Comparison of ENCODE assay signal across 8 cellular contexts in the genomic region with DNA sequence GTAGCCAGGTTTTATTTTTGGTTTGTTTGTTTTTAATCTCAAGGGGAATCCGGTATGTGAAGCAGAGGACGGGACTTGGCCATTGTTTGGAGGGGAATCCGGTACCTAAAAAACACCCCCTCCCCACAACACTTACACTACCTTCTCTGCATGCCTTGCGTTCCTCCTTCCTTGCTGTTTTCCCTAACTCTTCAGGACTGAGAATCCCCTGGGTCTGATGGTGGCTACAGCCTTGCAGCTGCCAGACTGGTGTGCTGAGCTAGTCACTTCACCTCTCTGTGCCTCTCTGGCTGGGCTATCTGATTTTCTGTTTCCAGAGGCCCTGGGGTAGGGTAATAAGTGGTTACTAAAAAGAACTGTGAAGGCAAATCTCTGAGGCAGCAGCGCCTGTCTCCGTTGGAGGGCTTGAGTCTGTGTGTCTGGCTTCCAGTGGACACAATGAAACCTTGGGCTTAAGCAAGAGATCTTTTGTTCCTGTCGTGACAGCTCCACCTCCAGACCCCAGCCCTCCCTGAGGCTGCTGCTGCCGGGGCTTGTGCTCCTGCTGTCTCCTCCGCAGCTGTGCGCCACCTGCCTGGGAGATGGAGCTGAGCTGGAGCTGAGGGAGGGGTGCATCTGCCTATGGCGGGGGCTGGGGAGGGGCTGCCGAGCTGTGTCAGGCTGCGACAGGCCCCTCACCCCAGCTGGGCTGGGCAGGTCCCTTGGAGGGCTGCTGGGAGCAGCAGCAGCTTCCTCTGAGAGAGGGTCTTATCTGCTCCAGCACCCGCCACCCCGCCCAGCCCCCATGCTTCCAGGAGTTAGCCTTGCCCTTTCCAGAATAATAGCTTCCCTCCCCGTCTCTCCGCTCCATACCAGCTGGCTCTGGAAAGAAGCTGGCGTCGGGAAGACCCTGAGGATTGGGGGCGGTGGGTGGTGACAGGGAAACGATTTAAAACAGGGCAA.
DNase-seq lines count a peak whose midpoint lies in the region; ATAC-seq and TF ChIP-seq lines count a peak whose summit lies in the region.

No MANE protein-coding gene starts in this region.

- H3K9me3 Mint-ChIP-seq in naive thymus-derived CD4-positive, alpha-beta T cell: peaks cover 0 to 4% (median 0%) of the 10 kb centered on the region in 11 donors
- peaks cover 0 to 3% (median 2%) of the 10 kb centered on the region in 7 donors for H3K9me3 Mint-ChIP-seq in CD14-positive monocyte

- H3K4me3 Mint-ChIP-seq in naive thymus-derived CD4-positive, alpha-beta T cell: peak overlapping the region in 9 of 10 donors; percentile 37 to 80 (median 63)
- peak overlapping the region in 1 of 2 donors; percentile 63 for H3K4me3 Mint-ChIP-seq in CD14-positive monocyte

- DNase-seq in NCI-H345 (lab: John Stamatoyannopoulos, UW) (peak; percentile 82), coronary artery (ENCODE audit: low spot score) (no peak), CD14-positive monocyte (ENCODE audit: low spot score) (no peak), middle frontal gyrus (ENCODE audit: extremely low spot score, low spot score) (no peak), posterior vena cava (ENCODE audit: low spot score) (no peak)
- DNase-seq in naive thymus-derived CD4-positive, alpha-beta T cell: no peak

- no peaks in the 10 kb centered on the region for H3K27me3 ChIP-seq in naive thymus-derived CD4-positive, alpha-beta T cell (ENCODE audit: control insufficient read depth in 2 of 2, insufficient read depth in 2 of 2, low read length in 2 of 2)

- TF ChIP-seq CTCF in GM12873 (IDR thresholded peaks at IDR 0.05; ENCODE audit: insufficient read depth, low read depth, low read length, missing control alignments) (peak; percentile 23), coronary artery (IDR thresholded peaks at IDR 0.05) (no peak), CD14-positive monocyte (IDR thresholded peaks at IDR 0.05) (no peak)

- CTCF ChIA-PET in naive thymus-derived CD4-positive, alpha-beta T cell (lab: Charles Lee): interaction anchor here (0.6 to 2.7 kb wide), 17 partner anchors 16 to 798 kb away, joined by 3 to 31 read pairs (median 4); no protein-coding TSS in a partner anchor

- no peaks in the 10 kb centered on the region for H3K9me3 ChIP-seq in naive thymus-derived CD4-positive, alpha-beta T cell (ENCODE audit: control insufficient read depth in 2 of 3, low read length in 3 of 3)

- peak overlapping the region in 1 of 2 donors; percentile 0 for H3K27ac ChIP-seq in coronary artery
- no peak overlapping the region for H3K27ac ChIP-seq in naive thymus-derived CD4-positive, alpha-beta T cell (ENCODE audit: low read depth, low read length)

- ATAC-seq in naive thymus-derived CD4-positive, alpha-beta T cell: no peak
- ATAC-seq in HG03039 (IDR thresholded peaks at IDR 0.05; ENCODE audit: unreplicated experiment): no peak

- intact Hi-C loops in naive thymus-derived CD4-positive, alpha-beta T cell (cut with micrococcal nuclease): loop anchor here (1.0 to 5.0 kb wide), 8 partner anchors 48 to 241 kb away; no protein-coding TSS in a partner anchor
- intact Hi-C loops in CD14-positive monocyte (cut with micrococcal nuclease): loop anchor here in 1 of 2 donors (10.0 kb wide), 1 partner anchor 241 kb away; no protein-coding TSS in a partner anchor
- intact Hi-C loops in posterior vena cava (cut with DNase I): loop anchor here in 1 of 2 donors (10.0 kb wide), 1 partner anchor 181 kb away; no protein-coding TSS in a partner anchor

- H3K4me1 ChIP-seq in naive thymus-derived CD4-positive, alpha-beta T cell (ENCODE audit: control insufficient read depth in 2 of 2, insufficient read depth in 2 of 2, low read length in 2 of 2): peaks cover 1 to 4% of the 10 kb centered on the region in 2 donors

- H3K36me3 ChIP-seq in naive thymus-derived CD4-positive, alpha-beta T cell (ENCODE audit: control insufficient read depth in 2 of 3, insufficient read depth in 3 of 3, low read length in 3 of 3): no peaks in the 10 kb centered on the region

- H3K4me3 ChIP-seq in coronary artery: peak overlapping the region; percentile 70
- peak overlapping the region; percentile 52 for H3K4me3 ChIP-seq in naive thymus-derived CD4-positive, alpha-beta T cell (ENCODE audit: low read length)

- H3K36me3 Mint-ChIP-seq in naive thymus-derived CD4-positive, alpha-beta T cell: no peaks in the 10 kb centered on the region
- H3K36me3 Mint-ChIP-seq in CD14-positive monocyte: no peaks in the 10 kb centered on the region

- POLR2A ChIA-PET in naive thymus-derived CD4-positive, alpha-beta T cell (lab: Charles Lee): interaction anchor here (0.7 to 1.3 kb wide), 6 partner anchors 15 to 81 kb away, joined by 3 to 6 read pairs (median 3); no protein-coding TSS in a partner anchor

- H3K27me3 Mint-ChIP-seq in naive thymus-derived CD4-positive, alpha-beta T cell: peaks cover 3 to 33% (median 6%) of the 10 kb centered on the region in 5 donors
- H3K27me3 Mint-ChIP-seq in CD14-positive monocyte (ENCODE audit: low read depth in 3 of 3): peaks cover 22 to 53% (median 38%) of the 10 kb centered on the region in 3 donors

- H3K4me1 Mint-ChIP-seq in naive thymus-derived CD4-positive, alpha-beta T cell: peaks cover 10 to 23% (median 17%) of the 10 kb centered on the region in 7 donors
- H3K4me1 Mint-ChIP-seq in CD14-positive monocyte: peaks cover 5% of the 10 kb centered on the region

- peak overlapping the region in 2 of 9 donors; percentile 2 to 14 for H3K27ac Mint-ChIP-seq in naive thymus-derived CD4-positive, alpha-beta T cell
- no peak overlapping the region for H3K27ac Mint-ChIP-seq in CD14-positive monocyte
